In the genomic region with DNA sequence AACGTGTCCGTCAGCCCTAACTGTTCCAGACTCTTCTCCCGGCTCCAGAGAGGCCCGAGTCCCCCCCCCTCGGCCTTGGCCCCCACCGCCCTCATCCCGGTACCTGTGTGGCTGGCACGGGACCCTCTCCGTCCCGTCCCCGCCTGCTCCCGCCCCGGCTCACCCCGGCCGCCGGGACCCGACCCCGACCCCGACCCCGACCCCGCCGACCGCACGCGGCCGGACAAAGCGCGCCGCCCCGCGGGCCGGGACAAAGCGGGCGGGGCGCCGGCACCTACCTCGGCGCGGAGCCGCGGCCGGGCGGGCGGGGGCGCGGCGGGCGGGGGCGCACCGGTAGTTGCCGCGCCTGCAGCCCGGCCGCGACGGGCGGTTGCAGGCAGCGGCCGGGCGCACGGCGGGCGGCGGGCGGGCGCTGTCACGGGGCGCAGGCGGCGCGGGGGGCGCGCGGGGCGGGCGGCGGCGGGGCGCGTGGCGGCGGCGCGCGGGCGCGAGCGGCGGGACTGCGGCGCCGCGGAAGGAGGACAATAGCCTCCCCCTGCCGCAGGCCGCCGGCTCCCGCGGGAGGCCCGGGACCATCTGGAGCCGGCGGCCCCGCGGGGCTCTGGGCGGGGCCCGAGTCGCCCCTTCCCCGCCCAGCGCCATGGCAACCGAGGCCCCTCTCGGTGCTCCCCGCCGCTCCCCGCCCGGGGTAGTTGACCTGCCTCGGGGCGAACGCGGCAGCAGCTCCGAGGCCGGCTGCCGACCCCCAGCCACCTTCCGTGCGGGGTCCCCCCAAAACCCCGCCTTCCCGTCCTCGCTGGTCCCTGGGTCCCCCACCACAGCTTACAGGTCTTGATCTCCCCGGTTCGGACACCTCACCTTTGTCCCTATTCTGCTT, we compare ENCODE assay signal across 8 cellular contexts. TPM values are rescaled to one million over a fixed set of nuclear protein-coding genes. Genes with fewer than 3 reads are reported as not detected.
DNase-seq lines count a peak whose midpoint lies in the region; ATAC-seq, FAIRE-seq and TF ChIP-seq lines count a peak whose summit lies in the region.

No MANE protein-coding gene starts in this region.

- peak overlapping the region; percentile 29 for H4K91ac ChIP-seq in H1 (replicated peaks; ENCODE audit: insufficient read length, low read length)

- peaks cover 0 to 32% of the 10 kb centered on the region in 2 experiments; a peak in 3 of 4 replicates for H3K79me2 ChIP-seq in H1 (ENCODE audit: control insufficient read depth in 1 of 2, insufficient read depth in 2 of 2, low read length in 2 of 2)
- peaks cover 43% of the 10 kb centered on the region for H3K79me2 ChIP-seq in neural cell (replicated peaks; ENCODE audit: insufficient read depth, low read length)

- H3K4me1 ChIP-seq in NT2/D1 (ENCODE audit: insufficient read depth, insufficient read length), result peaks cover 19% of the 10 kb centered on the region
- peaks cover 10 to 24% (median 15%) of the 10 kb centered on the region in 4 experiments; a peak in 6 of 7 replicates for H3K4me1 ChIP-seq in H1 (replicated peaks in 1 of 4; ENCODE audit: control insufficient read depth in 3 of 4, insufficient read depth in 4 of 4, low read length in 3 of 4)

- peaks cover 21% of the 10 kb centered on the region for H3K27me3 ChIP-seq in NT2/D1 (ENCODE audit: insufficient read depth, insufficient read length)
- H3K27me3 ChIP-seq in H1 (replicated peaks in 1 of 4; ENCODE audit: control insufficient read depth in 3 of 4, extremely low read depth in 1 of 4, insufficient read depth in 3 of 4, low read length in 3 of 4), result peaks cover 0 to 27% (median 15%) of the 10 kb centered on the region in 4 experiments; a peak in 6 of 7 replicates
- H3K27me3 ChIP-seq in neural cell (ENCODE audit: insufficient read depth, low read depth, low read length), result no peaks in the 10 kb centered on the region

- WGBS in H1 (ENCODE audit: extremely low coverage in 1 of 2, insufficient coverage in 1 of 2, insufficient read length in 1 of 2, insufficient replicate concordance in 2 of 2, low coverage in 1 of 2, low lambda C conversion rate in 2 of 2, missing lambda C conversion rate in 1 of 2), 2 experiments, result 4% methylated on average over 14 of the region's 128 CpGs; no CpG with 5 or more reads in 1 of the 2 experiments

- no peaks in the 10 kb centered on the region for H4K20me1 ChIP-seq in H1 (replicated peaks in 1 of 2; ENCODE audit: control insufficient read depth in 1 of 2, insufficient read depth in 2 of 2, low read length in 2 of 2)
- peaks cover 5% of the 10 kb centered on the region for H4K20me1 ChIP-seq in neural cell (ENCODE audit: insufficient read depth)

- POLR2A ChIA-PET in H1 (lab: Charles Lee; ENCODE audit: partially characterized antibody), result interaction anchor here (0.7 to 1.9 kb wide), 9 partner anchors 9 to 248 kb away, joined by 3 to 7 read pairs (median 4); partner anchors contain the start of genes DPP3, RBM4B and RCE1

- H3K14ac ChIP-seq in H1 (ENCODE audit: insufficient read length), result no peak overlapping the region

- peak overlapping the region; percentile 81 to 94 for H3K4me2 ChIP-seq in H1 (ENCODE audit: insufficient read depth in 1 of 2, low read depth in 2 of 2, low read length in 2 of 2)
- peak overlapping the region; percentile 92 for H3K4me2 ChIP-seq in neural cell (ENCODE audit: low read length)

- no peaks in the 10 kb centered on the region for H3F3A ChIP-seq in neural cell (ENCODE audit: insufficient read depth, low read length, poor library complexity, severe bottlenecking)

- H2BK120ac ChIP-seq in H1 (replicated peaks; ENCODE audit: low read depth, low read length), result no peak overlapping the region

- H3K18ac ChIP-seq in H1 (ENCODE audit: extremely low read depth, low read length), result peak overlapping the region; percentile 53; the same call in 1 of the 2 replicates

- TF ChIP-seq POLR2A in H1 (IDR thresholded peaks at IDR 0.05; ENCODE audit: control extremely low read depth in 1 of 2, low read depth in 2 of 2, low read length in 2 of 2), result no peak; a peak in 1 of 3 replicates

- H2BK15ac ChIP-seq in H1 (ENCODE audit: low read length), result peak overlapping the region; percentile 98; the same call in 1 of the 2 replicates

- H3K9me3 ChIP-seq in NT2/D1 (ENCODE audit: insufficient read depth, low read length) (no peaks in the 10 kb centered on the region), H1 (ENCODE audit: insufficient read depth in 2 of 2, low read depth in 1 of 2, low read length in 1 of 2) (no peaks in the 10 kb centered on the region), neural cell (ENCODE audit: low read length) (no peaks in the 10 kb centered on the region)

- ATAC-seq in HG02973 (IDR thresholded peaks at IDR 0.05; ENCODE audit: unreplicated experiment), result no peak
- no peak for ATAC-seq in GM18907 (IDR thresholded peaks at IDR 0.05; ENCODE audit: unreplicated experiment)
- ATAC-seq in GM21381 (IDR thresholded peaks at IDR 0.05; ENCODE audit: unreplicated experiment), result no peak

- TF ChIP-seq EP300 in H1 (IDR thresholded peaks at IDR 0.05; ENCODE audit: borderline replicate concordance in 1 of 2, low read depth in 2 of 2, low read length in 2 of 2), result no peak
- TF ChIP-seq EP300 in neural cell (conservative IDR thresholded peaks at IDR 0.05; ENCODE audit: poor library complexity, severe bottlenecking), result no peak

- H3K23me2 ChIP-seq in H1 (ENCODE audit: low read depth, low read length), result peaks cover 9% of the 10 kb centered on the region

- H3K4me3 ChIP-seq in NT2/D1 (ENCODE audit: insufficient read length, low read depth) (peak overlapping the region; percentile 87), H1 (ENCODE audit: extremely low read depth in 1 of 4, insufficient read depth in 2 of 4, low read depth in 3 of 4, low read length in 4 of 4) (peak overlapping the region; percentile 49 to 76 (median 74)), neural cell (ENCODE audit: low read length) (peak overlapping the region; percentile 92)

- peak overlapping the region; percentile 69 for H4K8ac ChIP-seq in H1 (ENCODE audit: extremely low read depth, insufficient read depth, low read length)

- H3K36me3 ChIP-seq in NT2/D1 (ENCODE audit: insufficient read depth, insufficient read length, low read length) (peaks cover 5% of the 10 kb centered on the region), H1 (ENCODE audit: control insufficient read depth in 2 of 4, insufficient read depth in 4 of 4, low read length in 3 of 4) (no peaks in the 10 kb centered on the region), neural cell (ENCODE audit: insufficient read depth, low read length) (no peaks in the 10 kb centered on the region)

- FAIRE-seq in H1 (lab: Jason Lieb, UNC), result no peak

- H3K4ac ChIP-seq in H1 (replicated peaks; ENCODE audit: insufficient read length, low read depth, low read length), result peak overlapping the region; percentile 33

- peaks cover 7% of the 10 kb centered on the region; the same call in 1 of the 2 replicates for H3K79me1 ChIP-seq in H1 (ENCODE audit: low read depth, low read length)

- no peak overlapping the region for H2AK5ac ChIP-seq in H1 (ENCODE audit: low read depth, low read length)

- TF ChIP-seq RAD21 in H1 (IDR thresholded peaks at IDR 0.05 in 1 of 2, conservative IDR thresholded peaks at IDR 0.05 in 1 of 2; ENCODE audit: low read depth in 2 of 2, low read length in 2 of 2) (no peak), neural cell (conservative IDR thresholded peaks at IDR 0.05) (no peak)

- H2AFZ ChIP-seq in H1 (ENCODE audit: low read length) (peak overlapping the region; percentile 65), neural cell (ENCODE audit: low read depth, low read length) (peak overlapping the region; percentile 94)

- H3K27ac ChIP-seq in H1 (ENCODE audit: low read depth, low read length) (no peak overlapping the region), neural cell (ENCODE audit: low read length) (peak overlapping the region; percentile 92)

- peak overlapping the region; percentile 97 for H3K9ac ChIP-seq in NT2/D1 (ENCODE audit: insufficient read length, low read depth)
- peak overlapping the region; percentile 29 to 78 (median 58); a peak in 6 of 7 replicates for H3K9ac ChIP-seq in H1 (replicated peaks in 1 of 4; ENCODE audit: extremely low read depth in 1 of 4, low read depth in 3 of 4, low read length in 3 of 4)
- peak overlapping the region; percentile 95 for H3K9ac ChIP-seq in neural cell (ENCODE audit: low read length)

- CTCF ChIA-PET in H1 (lab: Charles Lee; ENCODE audit: partially characterized antibody), result interaction anchor here (0.7 to 1.3 kb wide), 4 partner anchors 29 to 165 kb away, joined by 3 to 4 read pairs (median 3); no protein-coding TSS in a partner anchor

- no peak overlapping the region for H3K23ac ChIP-seq in H1 (ENCODE audit: insufficient read length)

- peak overlapping the region; percentile 50 for H4K5ac ChIP-seq in H1 (ENCODE audit: insufficient read length, low read depth, low read length)

- peak overlapping the region; percentile 72; the same call in 1 of the 2 replicates for H2BK5ac ChIP-seq in H1 (ENCODE audit: low read depth, low read length)

- TF ChIP-seq CTCF in H1 (IDR thresholded peaks at IDR 0.05; ENCODE audit: control extremely low read depth in 1 of 3, insufficient read depth in 1 of 3, low read depth in 1 of 3, low read length in 3 of 3), result no peak
- no peak for TF ChIP-seq CTCF in neural cell (IDR thresholded peaks at IDR 0.05; ENCODE audit: poor library complexity, severe bottlenecking)

- H2BK12ac ChIP-seq in H1 (ENCODE audit: low read depth, low read length), result peak overlapping the region; percentile 89; the same call in 1 of the 2 replicates

- DNase-seq in NCI-H146 (lab: John Stamatoyannopoulos, UW), result peak; percentile 71
- no peak for DNase-seq in NCI-H146 treated with DMSO at 0.1 percent for 48 hours (lab: John Stamatoyannopoulos, UW; ENCODE audit: unreplicated experiment)
- no peak for DNase-seq in NT2/D1 (ENCODE audit: low read depth, low spot score)
- peak in 1 of 2 experiments; percentile 79 for DNase-seq in H1 (ENCODE audit: low read depth in 1 of 2, low spot score in 2 of 2)

- peak overlapping the region; percentile 18; the same call in 1 of the 2 replicates for H2BK20ac ChIP-seq in H1 (ENCODE audit: low read length)

- no peak overlapping the region for H3K56ac ChIP-seq in H1 (replicated peaks; ENCODE audit: insufficient read length, low read depth, low read length)

- no peaks in the 10 kb centered on the region for H3K9me2 ChIP-seq in neural cell (ENCODE audit: insufficient read depth, low read length)

RNA-seq across cellular contexts. Expression of gene SPTBN2, which starts 0.9 kb away (rescaled TPM):
- 69.0 and 71.4 TPM in 2 replicates for total RNA-seq in H1 (2021; fragmentation: NEBNext Ultra II Directional; extraction: Animal tissue kit (Norgen Biotek cat#: 25700))
- polyA plus RNA-seq in H1 (2011; rRNA removed) (19.1 and 25.9 TPM in 2 replicates), neural cell (159 and 219 TPM in 2 replicates)
- 22.8 TPM for polyA plus RNA-seq in H1 (2011; cell fraction: cytosol; rRNA removed)
- 87.4 TPM for polyA plus RNA-seq in H1 (2011; cell fraction: nucleus; rRNA removed)
- 33.8 to 72.3 TPM (median 66.2 TPM) in 4 replicates for polyA plus RNA-seq in H1 (2012, experiment 1 of 2)
- 35.6 TPM for polyA plus RNA-seq in H1 (2012, experiment 2 of 2)
- 24.5 TPM for polyA plus RNA-seq in H1 (2013, experiment 1 of 2)
- polyA plus RNA-seq in H1 (2013, experiment 2 of 2), result 25.1 TPM
- polyA minus RNA-seq in H1 (2011; rRNA and poly(A)+ RNA removed), result 37.3 and 37.6 TPM in 2 replicates
- polyA minus RNA-seq in H1 (2011; cell fraction: cytosol; rRNA and poly(A)+ RNA removed), result 28.1 TPM
- polyA minus RNA-seq in H1 (2011; cell fraction: nucleus; rRNA and poly(A)+ RNA removed), result 34.3 TPM
- polyA minus RNA-seq in neural cell, result 303 and 334 TPM in 2 replicates

RNA-seq across cellular contexts. Expression of gene RBM4B, which starts 50.4 kb away (rescaled TPM):
- 27.5 and 30.6 TPM in 2 replicates for total RNA-seq in H1 (2021; fragmentation: NEBNext Ultra II Directional; extraction: Animal tissue kit (Norgen Biotek cat#: 25700))
- polyA plus RNA-seq in H1 (2011; rRNA removed) (19.2 and 30.5 TPM in 2 replicates), neural cell (197 and 212 TPM in 2 replicates)
- polyA plus RNA-seq in H1 (2011; cell fraction: cytosol; rRNA removed), result 32.9 TPM
- polyA plus RNA-seq in H1 (2011; cell fraction: nucleus; rRNA removed), result 37.4 TPM
- 25.2 to 37.5 TPM (median 29.7 TPM) in 4 replicates for polyA plus RNA-seq in H1 (2012, experiment 1 of 2)
- 7.2 TPM for polyA plus RNA-seq in H1 (2012, experiment 2 of 2)
- 25.9 TPM for polyA plus RNA-seq in H1 (2013, experiment 1 of 2)
- 24.2 TPM for polyA plus RNA-seq in H1 (2013, experiment 2 of 2)
- 25.2 and 29.1 TPM in 2 replicates for polyA minus RNA-seq in H1 (2011; rRNA and poly(A)+ RNA removed)
- polyA minus RNA-seq in H1 (2011; cell fraction: cytosol; rRNA and poly(A)+ RNA removed), result 11.6 TPM
- 24.8 TPM for polyA minus RNA-seq in H1 (2011; cell fraction: nucleus; rRNA and poly(A)+ RNA removed)
- polyA minus RNA-seq in neural cell, result 138 and 152 TPM in 2 replicates
